11 cellular contexts compared by ENCODE assay signal in genomic region chr5:157729858-157730257, GRCh38. TPM values are rescaled to one million over a fixed set of nuclear protein-coding genes. Genes with fewer than 3 reads are reported as not detected.
DNase-seq lines count a peak whose midpoint lies in the region; ATAC-seq, FAIRE-seq and TF ChIP-seq lines count a peak whose summit lies in the region.
"Had no signal": no experiment of that assay in that cellular context is flagged by ENCODE, and none has a peak within 500 bp of the region (broad histone marks: within the 10 kb centered on the region; RNA-seq: fewer than 3 reads in every experiment).

No MANE protein-coding gene starts in this region.

- H3K4me2 ChIP-seq in GM12878 (ENCODE audit: control insufficient read depth, insufficient read depth) = peak overlapping the region; percentile 93

- intact Hi-C loops in GM12878 (cut with micrococcal nuclease; ENCODE audit: unreplicated experiment) = loop anchor here (5.0 kb wide), 2 partner anchors 158 to 228 kb away; no protein-coding TSS in a partner anchor

- H3K4me1 ChIP-seq in GM12878 (ENCODE audit: control insufficient read depth, insufficient read depth, low read length) = peaks cover 21% of the 10 kb centered on the region

- no peaks in the 10 kb centered on the region for H3K9me3 ChIP-seq in GM12878 (replicated peaks; ENCODE audit: control insufficient read depth, insufficient read depth, low read length)

- peak; percentile 92 for FAIRE-seq in GM12878 (lab: Jason Lieb, UNC)

- no peaks in the 10 kb centered on the region; a peak in 1 of 4 replicates for H3K36me3 ChIP-seq in GM12878 (ENCODE audit: control insufficient read depth in 2 of 2, insufficient read depth in 2 of 2, low read length in 1 of 2)

- no TSS peak for BruUV-seq in GM12878 (replicated peaks; lab: Mats Ljungman, UMichigan)

- no peaks in the 10 kb centered on the region for H4K20me1 ChIP-seq in GM12878 (ENCODE audit: control insufficient read depth, insufficient read depth)

- DNase-seq in GM12878 (ENCODE audit: low read depth, low spot score) (peak; percentile 83), HuH-7.5 (ENCODE audit: low spot score) (no peak), T-helper 1 cell (no peak)
- no peak for DNase-seq in NK-92 treated with Interleukin-12 subunit alpha and Interleukin-12 subunit beta, amount 100 ng/mL, for 24 hours (lab: John Stamatoyannopoulos, UW)
- DNase-seq: activated naive CD8-positive, alpha-beta T cell treated with anti-CD3 and anti-CD28 coated beads, Interleukin-2, amount 10 ng/mL, durations not matched to agents 7 days and 5 days; effector memory CD8-positive, alpha-beta T cell; NCI-H446 had no signal

- no peak for TF ChIP-seq RAD21 in GM12878 (IDR thresholded peaks at IDR 0.05; ENCODE audit: insufficient read depth, low read depth, low read length)

- in situ Hi-C loops in GM12878 (cut with MboI) = no loop called here

- SMC1A ChIA-PET in GM12878 (lab: Charles Lee; ENCODE audit: uncharacterized antibody, unreplicated experiment) = interaction anchor here (0.6 to 4.0 kb wide), 6 partner anchors 10 to 162 kb away, joined by 3 to 23 read pairs (median 4); partner anchors contain the start of genes C5orf52 and LSM11

- peak; percentile 85 for ATAC-seq in GM18858 (IDR thresholded peaks at IDR 0.05; ENCODE audit: unreplicated experiment)
- peak; percentile 52 for ATAC-seq in GM21381 (IDR thresholded peaks at IDR 0.05; ENCODE audit: unreplicated experiment)
- ATAC-seq in HG03095 (IDR thresholded peaks at IDR 0.05; ENCODE audit: unreplicated experiment) = peak; percentile 81
- peak; percentile 79 for ATAC-seq in GM12878
- ATAC-seq: effector memory CD8-positive, alpha-beta T cell had no signal

- peak overlapping the region; percentile 85 for H3K4me3 ChIP-seq in GM12878

- H3K27ac ChIP-seq in GM12878 (ENCODE audit: control insufficient read depth, insufficient read depth) = peak overlapping the region; percentile 92

- H2AFZ ChIP-seq in GM12878 (ENCODE audit: control insufficient read depth, low read depth, low read length) = no peak overlapping the region; the same call in 1 of the 2 replicates

- peak; percentile 87 to 97 for TF ChIP-seq EP300 in GM12878 (IDR thresholded peaks at IDR 0.05; ENCODE audit: borderline replicate concordance in 1 of 2, control insufficient read depth in 1 of 2, low read depth in 2 of 2, low read length in 2 of 2)

- no peak for TF ChIP-seq CTCF in GM12878 (IDR thresholded peaks at IDR 0.05 in 2 of 3, conservative IDR thresholded peaks at IDR 0.05 in 1 of 3; ENCODE audit: control insufficient read depth in 2 of 3, extremely low read depth in 1 of 3, insufficient read depth in 1 of 3, low read depth in 3 of 3, low read length in 3 of 3)

- RAD21 ChIA-PET in GM12878 (lab: Charles Lee; ENCODE audit: unreplicated experiment) = interaction anchor here (0.9 to 3.5 kb wide), 5 partner anchors 10 to 297 kb away, joined by 3 to 11 read pairs (median 8); partner anchors contain the start of gene LSM11

- CTCF ChIA-PET in GM12878 (lab: Yijun Ruan, JAX) = interaction anchor here (0.6 to 6.0 kb wide), 6 partner anchors 8 to 258 kb away, joined by 3 to 66 read pairs (median 7); partner anchors contain the start of gene LSM11

- no peaks in the 10 kb centered on the region for H3K27me3 ChIP-seq in GM12878 (replicated peaks in 1 of 2; ENCODE audit: control insufficient read depth in 2 of 2, insufficient read depth in 2 of 2, low read length in 1 of 2)

- POLR2A ChIA-PET in GM12878 (lab: Charles Lee) = interaction anchor here (0.6 to 3.2 kb wide), 2 partner anchors 12 to 14 kb away, joined by 8 to 17 read pairs; partner anchors contain the start of gene LSM11

- H3K79me2 ChIP-seq in GM12878 (ENCODE audit: control insufficient read depth, insufficient read depth, low read length) = peaks cover 6% of the 10 kb centered on the region

- H3K9ac ChIP-seq in GM12878 (ENCODE audit: control insufficient read depth, insufficient read depth, low read length) = 0 out of 2 replicates have a peak overlapping the region, but pooled peaks have one; percentile 7

- no peak for TF ChIP-seq POLR2A in GM12878 (IDR thresholded peaks at IDR 0.05; ENCODE audit: low read depth, low read length)

TF ChIP-seq in GM12878, 131 proteins besides CTCF, POLR2A, EP300 and RAD21 (continues in another document):
- TF ChIP-seq ZNF24 (IDR thresholded peaks at IDR 0.05) = peak; percentile 66; the same call in 1 of the 2 replicates
- TF ChIP-seq SPI1 (IDR thresholded peaks at IDR 0.05; ENCODE audit: borderline replicate concordance, insufficient read depth, low read depth, low read length) = peak; percentile 100
- TF ChIP-seq TCF7 (IDR thresholded peaks at IDR 0.05; ENCODE audit: borderline replicate concordance) = peak; percentile 96
- 0 out of 2 replicates have a peak, but pooled peaks have one; percentile 28 for TF ChIP-seq ZBED1 (IDR thresholded peaks at IDR 0.05; ENCODE audit: borderline replicate concordance)
- TF ChIP-seq JUNB (IDR thresholded peaks at IDR 0.05) = peak; percentile 75

RNA-seq across cellular contexts. Expression of gene THG1L, which starts 1.4 kb away (rescaled TPM):
- 16.9 and 19.6 TPM in 2 replicates for total RNA-seq in GM12878 (2013; cell fraction: nucleolus; rRNA removed)
- total RNA-seq in GM12878 (2014; rRNA removed) (26.2 and 36.5 TPM in 2 replicates), GM12878 (2014; rRNA removed; fragmentation: Illumina TruSeq; extraction: Trizol) (38.6 and 40.7 TPM in 2 replicates), GM12878 (2021) (24.8 and 26.5 TPM in 2 replicates)
- polyA plus RNA-seq in GM12878 (2011; ENCODE audit: low read depth) = 14.9 TPM
- polyA plus RNA-seq in GM12878 (2011; rRNA removed) (54.8 and 55.7 TPM in 2 replicates), GM12878 (2014; fragmentation: Illumina TruSeq; extraction: Trizol) (32.8 and 33.5 TPM in 2 replicates), GM12878 (2014; fragmentation: Nextera tagmentation; extraction: Ambion mirVana) (10 to 100 TPM; 37.2 to 58.0 TPM), GM12878 (2014; rRNA removed) (34.0 and 35.4 TPM in 2 replicates), GM12878 (2016; fragmentation: Nextera tagmentation; extraction: Ambion mirVana) (10 to 100 TPM; 25.5 to 26.9 TPM)
- polyA plus RNA-seq in GM12878 (2011; cell fraction: cytosol; rRNA removed) = 36.0 and 46.6 TPM in 2 replicates
- 20.5 and 27.5 TPM in 2 replicates for polyA plus RNA-seq in GM12878 (2011; cell fraction: nucleus; rRNA removed)
- polyA plus RNA-seq in GM12878 (2012) = 24.6 and 29.2 TPM in 2 replicates
- polyA minus RNA-seq in GM12878 (2011; rRNA and poly(A)+ RNA removed) = 61.8 and 77.6 TPM in 2 replicates
- 17.1 and 17.8 TPM in 2 replicates for polyA minus RNA-seq in GM12878 (2011; cell fraction: cytosol; rRNA and poly(A)+ RNA removed)
- 10.0 and 15.5 TPM in 2 replicates for polyA minus RNA-seq in GM12878 (2011; cell fraction: nucleus; rRNA and poly(A)+ RNA removed)

RNA-seq across cellular contexts. Expression of gene LSM11, which starts 13.7 kb away (rescaled TPM):
- total RNA-seq in GM12878 (2013; cell fraction: nucleolus; rRNA removed) = 5.6 and 5.8 TPM in 2 replicates
- total RNA-seq in GM12878 (2014; rRNA removed) (5.5 and 6.9 TPM in 2 replicates), GM12878 (2014; rRNA removed; fragmentation: Illumina TruSeq; extraction: Trizol) (5.3 and 6.0 TPM in 2 replicates), GM12878 (2021) (6.0 TPM in 2 replicates)
- 1.4 TPM for polyA plus RNA-seq in GM12878 (2011; ENCODE audit: low read depth)
- polyA plus RNA-seq in GM12878 (2011; rRNA removed) (8.5 and 11.2 TPM in 2 replicates), GM12878 (2014; fragmentation: Illumina TruSeq; extraction: Trizol) (4.9 and 6.0 TPM in 2 replicates), GM12878 (2014; fragmentation: Nextera tagmentation; extraction: Ambion mirVana) (1 to 10 TPM; 1.5 to 2.1 TPM), GM12878 (2014; rRNA removed) (3.5 and 3.8 TPM in 2 replicates), GM12878 (2016; fragmentation: Nextera tagmentation; extraction: Ambion mirVana) (1 to 10 TPM in 1 of 2 experiments, under 1 TPM in 1; 0.71 to 1.5 TPM)
- polyA plus RNA-seq in GM12878 (2011; cell fraction: cytosol; rRNA removed) = 3.9 and 4.2 TPM in 2 replicates
- 6.9 and 7.1 TPM in 2 replicates for polyA plus RNA-seq in GM12878 (2011; cell fraction: nucleus; rRNA removed)
- polyA plus RNA-seq in GM12878 (2012) = 1.9 and 2.0 TPM in 2 replicates
- 6.9 and 7.6 TPM in 2 replicates for polyA minus RNA-seq in GM12878 (2011; rRNA and poly(A)+ RNA removed)
- polyA minus RNA-seq in GM12878 (2011; cell fraction: cytosol; rRNA and poly(A)+ RNA removed) = 2.8 and 2.9 TPM in 2 replicates
- polyA minus RNA-seq in GM12878 (2011; cell fraction: nucleus; rRNA and poly(A)+ RNA removed) = 2.2 and 2.6 TPM in 2 replicates

RNA-seq across cellular contexts. Expression of gene C5orf52, which starts 58.5 kb away (rescaled TPM):
- not detected in 2 replicates for total RNA-seq in GM12878 (2013; cell fraction: nucleolus; rRNA removed)
- total RNA-seq in GM12878 (2014; rRNA removed) (not detected in 2 replicates), GM12878 (2014; rRNA removed; fragmentation: Illumina TruSeq; extraction: Trizol) (not detected in 2 replicates), GM12878 (2021) (not detected in 2 replicates)
- not detected for polyA plus RNA-seq in GM12878 (2011; ENCODE audit: low read depth)
- polyA plus RNA-seq in GM12878 (2011; rRNA removed) (not detected in 2 replicates), GM12878 (2014; fragmentation: Illumina TruSeq; extraction: Trizol) (not detected in 2 replicates), GM12878 (2014; fragmentation: Nextera tagmentation; extraction: Ambion mirVana) (not detected), GM12878 (2014; rRNA removed) (not detected in 2 replicates), GM12878 (2016; fragmentation: Nextera tagmentation; extraction: Ambion mirVana) (not detected)
- not detected in 2 replicates for polyA plus RNA-seq in GM12878 (2011; cell fraction: cytosol; rRNA removed)
- not detected in 2 replicates for polyA plus RNA-seq in GM12878 (2011; cell fraction: nucleus; rRNA removed)
- polyA plus RNA-seq in GM12878 (2012) = not detected in 2 replicates
- polyA minus RNA-seq in GM12878 (2011; rRNA and poly(A)+ RNA removed) = not detected in 2 replicates
- not detected in 2 replicates for polyA minus RNA-seq in GM12878 (2011; cell fraction: cytosol; rRNA and poly(A)+ RNA removed)
- not detected in 2 replicates for polyA minus RNA-seq in GM12878 (2011; cell fraction: nucleus; rRNA and poly(A)+ RNA removed)
- total RNA-seq: activated naive CD8-positive, alpha-beta T cell treated with anti-CD3 and anti-CD28 coated beads, Interleukin-2, amount 10 ng/mL, durations not matched to agents 7 days and 5 days; T-helper 1 cell treated with Interleukin-12 subunit alpha and Interleukin-12 subunit beta and Interleukin-4 antibody, amounts not matched to agents 30 ng/mL and 1 ng/mL, for 36 hours had no signal
